ENCODE assay signal across 8 cellular contexts in genomic region chr12:66190519-66191406, GRCh38. TPM values are rescaled to one million over a fixed set of nuclear protein-coding genes. Genes with fewer than 3 reads are reported as not detected.
DNase-seq lines count a peak whose midpoint lies in the region; ATAC-seq and TF ChIP-seq lines count a peak whose summit lies in the region.
"Had no signal": no experiment of that assay in that cellular context is flagged by ENCODE, and none has a peak within 500 bp of the region (broad histone marks: within the 10 kb centered on the region; RNA-seq: fewer than 3 reads in every experiment).

No MANE protein-coding gene starts in this region.

- no peaks in the 10 kb centered on the region for H3K9me3 Mint-ChIP-seq in MCF 10A (ENCODE audit: unreplicated experiment)

- POLR2A ChIA-PET in MCF 10A (lab: Yijun Ruan, JAX) = interaction anchor here (0.6 to 2.0 kb wide), 2 partner anchors 21 to 24 kb away, joined by 3 to 5 read pairs; partner anchors contain the start of gene TMBIM4

- H3K9me3 ChIP-seq in sigmoid colon = no peaks in the 10 kb centered on the region
- H3K9me3 ChIP-seq: SK-N-SH had no signal

- no peak for TF ChIP-seq EP300 in sigmoid colon (IDR thresholded peaks at IDR 0.05)

- H3K36me3 ChIP-seq in sigmoid colon = no peaks in the 10 kb centered on the region

- peak overlapping the region in 2 of 4 donors; percentile 45 to 51 for H3K4me3 ChIP-seq in sigmoid colon

- 77 to 84% methylated on average over 2 of the region's 2 CpGs for whole genome bisulfite sequencing in sigmoid colon, 2 donors

- H3K36me3 Mint-ChIP-seq in MCF 10A (ENCODE audit: insufficient read depth, unreplicated experiment) = no peaks in the 10 kb centered on the region

- no TSS peak for BruUV-seq in MCF 10A (replicated peaks; lab: Mats Ljungman, UMichigan)

- H3K27ac Mint-ChIP-seq in MCF 10A (ENCODE audit: low read depth, unreplicated experiment) = no peak overlapping the region

- no peak for TF ChIP-seq POLR2A in sigmoid colon (IDR thresholded peaks at IDR 0.05)

- ATAC-seq in GM19023 (IDR thresholded peaks at IDR 0.05; ENCODE audit: unreplicated experiment) = peak; percentile 34

- H3K4me3 Mint-ChIP-seq in MCF 10A (ENCODE audit: unreplicated experiment) = no peak overlapping the region

- TF ChIP-seq CTCF in MCF 10A (IDR thresholded peaks at IDR 0.05; ENCODE audit: unreplicated experiment) (no peak), sigmoid colon (IDR thresholded peaks at IDR 0.05) (no peak)

- CTCF ChIA-PET in MCF 10A (lab: Yijun Ruan, JAX) = interaction anchor here (0.9 kb wide), 1 partner anchor 21 kb away, joined by 4 read pairs; no protein-coding TSS in a partner anchor

- H3K4me1 Mint-ChIP-seq in MCF 10A (ENCODE audit: insufficient read depth, unreplicated experiment) = no peaks in the 10 kb centered on the region

- peaks cover 5 to 31% (median 15%) of the 10 kb centered on the region in 3 donors for H3K27me3 ChIP-seq in sigmoid colon

- H3K4me1 ChIP-seq in sigmoid colon = peaks cover 0 to 12% (median 2%) of the 10 kb centered on the region in 4 donors

- H3K27ac ChIP-seq in sigmoid colon = peak overlapping the region in 3 of 4 donors; percentile 72 to 87 (median 72)

- intact Hi-C loops in MCF 10A (cut with micrococcal nuclease) (no loop called here), sigmoid colon (cut with DNase I) (no loop called here)

- peak; percentile 69 for DNase-seq in KG1 (lab: John Stamatoyannopoulos, UW)
- DNase-seq in MCF 10A (ENCODE audit: unreplicated experiment) = peak; percentile 11
- DNase-seq in sigmoid colon = no peak
- no peak for DNase-seq in DMS153 (lab: John Stamatoyannopoulos, UW)
- DNase-seq in RKO (ENCODE audit: low spot score) = no peak
- no peak for DNase-seq in UCSD-AML1 (lab: John Stamatoyannopoulos, UW; ENCODE audit: unreplicated experiment)
- DNase-seq: SK-N-SH had no signal

- H3K27me3 Mint-ChIP-seq in MCF 10A (ENCODE audit: insufficient read depth, unreplicated experiment) = peaks cover 32% of the 10 kb centered on the region

RNA-seq across cellular contexts. Expression of gene IRAK3, which starts 1.7 kb away (rescaled TPM):
- total RNA-seq in MCF 10A (2022) = 0.05 TPM in 1 of 2 replicates, not detected in the other
- total RNA-seq in sigmoid colon = 10 to 100 TPM in 3 of 4 donors, 1 to 10 TPM in 1; 9.4 to 17.1 (median 15.5) TPM
- 1 to 10 TPM; 1.4 to 4.4 (median 1.8) TPM for polyA plus RNA-seq in sigmoid colon
- polyA plus RNA-seq: SK-N-SH had no signal

RNA-seq across cellular contexts. Expression of gene TMBIM4, which starts 21.0 kb away (rescaled TPM):
- 58.5 and 74.3 TPM in 2 replicates for total RNA-seq in MCF 10A (2022)
- 100 to 1,000 TPM; 142 to 200 (median 160) TPM for total RNA-seq in sigmoid colon
- polyA plus RNA-seq in sigmoid colon = 100 to 1,000 TPM in 1 of 3 donors, 10 to 100 TPM in 2; 77.2 to 169 (median 78.7) TPM

Comparison
In these comparisons a context has a peak if more than half of its experiments do, and no peak if none do; other contexts are left out.
1. DNase-seq: peak in KG1 (single experiment) and MCF 10A (single experiment); none in sigmoid colon (single experiment), DMS153 (single experiment), RKO (single experiment) and UCSD-AML1 (single experiment).